ENCODE assay signal across 23 cellular contexts in genomic region chr11:60315866-60316265, GRCh38. TPM values are rescaled to one million over a fixed set of nuclear protein-coding genes. Genes with fewer than 3 reads are reported as not detected.
"Had no signal": no experiment of that assay in that cellular context is flagged by ENCODE, and none has a peak within 500 bp of the region (broad histone marks: within the 10 kb centered on the region; RNA-seq: fewer than 3 reads in every experiment).

No MANE protein-coding gene starts in this region.

- H3K27ac ChIP-seq: epithelial cell of prostate, esophagus muscularis mucosa, gastroesophageal sphincter, right atrium auricular region had no signal

- H3K27ac Mint-ChIP-seq: immature natural killer cell; naive thymus-derived CD4-positive, alpha-beta T cell; nephron progenitor cell; type B pancreatic cell had no signal

- H3K27me3 ChIP-seq: esophagus muscularis mucosa, gastroesophageal sphincter, right atrium auricular region, sigmoid colon had no signal

- H3K36me3 ChIP-seq: esophagus muscularis mucosa, gastroesophageal sphincter, right atrium auricular region, sigmoid colon had no signal

- H3K4me1 ChIP-seq: esophagus muscularis mucosa, gastroesophageal sphincter, right atrium auricular region, sigmoid colon had no signal

- ATAC-seq: gastroesophageal sphincter; left cardiac atrium; naive thymus-derived CD4-positive, alpha-beta T cell had no signal

- DNase-seq: effector memory CD4-positive, alpha-beta T cell; foreskin fibroblast; immature natural killer cell; kidney; left cardiac atrium; mammary epithelial cell; naive thymus-derived CD4-positive, alpha-beta T cell; nephron progenitor cell; posterior cingulate gyrus; sigmoid colon; small intestine; stimulated activated CD4-positive, alpha-beta T cell treated with anti-CD3 and anti-CD28 coated beads, Interleukin-12 subunit alpha, Interleukin-12 subunit beta, amount 100 ng/mL, for 4 hours; stimulated activated CD4-positive, alpha-beta T cell treated with anti-CD3 and anti-CD28 coated beads, Interleukin-2, amount 100 ng/mL, for 48 hours; stimulated activated naive CD4-positive, alpha-beta T cell treated with Interleukin-2 at 50 U/mL for 16 hours had no signal

- H3K4me3 ChIP-seq: esophagus muscularis mucosa, gastroesophageal sphincter, right atrium auricular region, sigmoid colon had no signal

- H3K27me3 Mint-ChIP-seq: type B pancreatic cell had no signal

- H3K4me3 Mint-ChIP-seq: immature natural killer cell; naive thymus-derived CD4-positive, alpha-beta T cell; nephron progenitor cell; type B pancreatic cell had no signal

- H3K36me3 Mint-ChIP-seq: immature natural killer cell, type B pancreatic cell had no signal

- H3K9me3 Mint-ChIP-seq: type B pancreatic cell had no signal

- H3K4me1 Mint-ChIP-seq: immature natural killer cell; naive thymus-derived CD4-positive, alpha-beta T cell; nephron progenitor cell had no signal

RNA-seq across cellular contexts. Expression of gene MS4A6E, which starts 11.2 kb away (rescaled TPM):
- total RNA-seq: esophagus muscularis mucosa; gastroesophageal sphincter; lower leg skin; mammary epithelial cell; mononuclear cell; naive thymus-derived CD4-positive, alpha-beta T cell; osteocyte; pulmonary artery endothelial cell; right atrium auricular region had no signal

RNA-seq across cellular contexts. Expression of gene MS4A4A, which starts 35.4 kb away (rescaled TPM):
- total RNA-seq: mammary epithelial cell, osteocyte, pulmonary artery endothelial cell had no signal
